ENCODE assay signal across 11 cellular contexts in the genomic region with DNA sequence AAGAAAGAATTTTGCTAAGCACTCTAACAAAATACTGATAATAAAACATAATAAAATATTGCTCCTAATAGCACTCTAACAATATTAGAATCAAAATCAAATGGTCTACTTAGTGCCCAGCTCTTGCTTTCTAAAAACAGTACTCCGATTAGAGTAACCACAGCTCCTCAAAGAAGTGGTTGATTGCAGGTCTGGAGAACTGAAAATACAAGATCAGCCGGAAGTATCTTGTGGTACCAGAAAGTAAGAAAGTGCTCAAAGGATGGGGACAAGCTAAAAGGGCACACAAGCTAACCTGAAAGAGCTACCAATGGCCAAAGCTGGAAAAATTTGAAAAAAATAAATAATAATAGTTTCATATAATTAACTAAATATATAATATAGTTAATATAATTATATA.
"Had no signal": no experiment of that assay in that cellular context is flagged by ENCODE, and none has a peak within 500 bp of the region (broad histone marks: within the 10 kb centered on the region; RNA-seq: fewer than 3 reads in every experiment).

No MANE protein-coding gene starts in this region.

- DNase-seq: GM23248, GOT3, H7, HFFc6, KBM-7 had no signal

- H3K27me3 Mint-ChIP-seq: IgD-negative memory B cell had no signal

- H3K27ac ChIP-seq: GM23248, HL-60, KMS-11 had no signal

- H3K4me1 Mint-ChIP-seq: IgD-negative memory B cell had no signal

- H3K9me3 Mint-ChIP-seq: HFFc6, IgD-negative memory B cell had no signal

- H3K4me1 ChIP-seq: HAP-1 had no signal

- H3K9ac ChIP-seq: GM23248, KMS-11 had no signal

- H3K4me3 ChIP-seq: GM23248, HAP-1 had no signal

- H3K27ac Mint-ChIP-seq: HFFc6, IgD-negative memory B cell had no signal

- ATAC-seq: HCT116, HepG2 had no signal

- H3K4me3 Mint-ChIP-seq: HFFc6, IgD-negative memory B cell had no signal

- H3K36me3 ChIP-seq: HAP-1 had no signal

- H3K9me3 ChIP-seq: HAP-1 had no signal

- H2AFZ ChIP-seq: GM23248 had no signal

- H3K4me2 ChIP-seq: KMS-11 had no signal
